In genomic region chr12:101459642-101460346, GRCh38 we compare ENCODE assay signal across 1 cellular context.
TF ChIP-seq lines count a peak whose summit lies in the region.

No MANE protein-coding gene starts in this region.

TF ChIP-seq in HEK293, 187 proteins besides CTCF, POLR2A, EP300 and RAD21 (continued from another document and continues in another):
- TF ChIP-seq, protein P1, sequence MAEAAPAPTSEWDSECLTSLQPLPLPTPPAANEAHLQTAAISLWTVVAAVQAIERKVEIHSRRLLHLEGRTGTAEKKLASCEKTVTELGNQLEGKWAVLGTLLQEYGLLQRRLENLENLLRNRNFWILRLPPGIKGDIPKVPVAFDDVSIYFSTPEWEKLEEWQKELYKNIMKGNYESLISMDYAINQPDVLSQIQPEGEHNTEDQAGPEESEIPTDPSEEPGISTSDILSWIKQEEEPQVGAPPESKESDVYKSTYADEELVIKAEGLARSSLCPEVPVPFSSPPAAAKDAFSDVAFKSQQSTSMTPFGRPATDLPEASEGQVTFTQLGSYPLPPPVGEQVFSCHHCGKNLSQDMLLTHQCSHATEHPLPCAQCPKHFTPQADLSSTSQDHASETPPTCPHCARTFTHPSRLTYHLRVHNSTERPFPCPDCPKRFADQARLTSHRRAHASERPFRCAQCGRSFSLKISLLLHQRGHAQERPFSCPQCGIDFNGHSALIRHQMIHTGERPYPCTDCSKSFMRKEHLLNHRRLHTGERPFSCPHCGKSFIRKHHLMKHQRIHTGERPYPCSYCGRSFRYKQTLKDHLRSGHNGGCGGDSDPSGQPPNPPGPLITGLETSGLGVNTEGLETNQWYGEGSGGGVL (tag by site-specific recombination; IDR thresholded peaks at IDR 0.05): peak; percentile 72
- TF ChIP-seq ZNF623 (tag by site-specific recombination; IDR thresholded peaks at IDR 0.05): no peak
- no peak for TF ChIP-seq ZNF596 (tag by site-specific recombination; IDR thresholded peaks at IDR 0.05)
- no peak for TF ChIP-seq YY1 (tag by site-specific recombination; IDR thresholded peaks at IDR 0.05)
- no peak for TF ChIP-seq ZNF223 (tag by site-specific recombination; IDR thresholded peaks at IDR 0.05)
- TF ChIP-seq OSR2 (tag by site-specific recombination; IDR thresholded peaks at IDR 0.05): peak; percentile 82
- no peak for TF ChIP-seq ZNF707 (tag by site-specific recombination; IDR thresholded peaks at IDR 0.05)
- no peak for TF ChIP-seq ZNF76 (tag by site-specific recombination; IDR thresholded peaks at IDR 0.05; ENCODE audit: borderline replicate concordance, low read depth)
- no peak for TF ChIP-seq ZNF837 (tag by site-specific recombination; IDR thresholded peaks at IDR 0.05)
- no peak for TF ChIP-seq ZNF350 (tag by site-specific recombination; IDR thresholded peaks at IDR 0.05)
- TF ChIP-seq ZFHX2 (tag by site-specific recombination; conservative IDR thresholded peaks at IDR 0.05): peak; percentile 62
- no peak for TF ChIP-seq ZNF776 (tag by site-specific recombination; IDR thresholded peaks at IDR 0.05; ENCODE audit: borderline replicate concordance)
- no peak for TF ChIP-seq ZNF202 (tag by site-specific recombination; IDR thresholded peaks at IDR 0.05; ENCODE audit: borderline replicate concordance)
- TF ChIP-seq ZBTB17 (tag by site-specific recombination; IDR thresholded peaks at IDR 0.05): peak; percentile 85
- TF ChIP-seq SETDB1 (IDR thresholded peaks at IDR 0.05; ENCODE audit: insufficient read length, low read length): no peak
- peak; percentile 67; the same call in 1 of the 2 replicates for TF ChIP-seq ZNF394 (tag by site-specific recombination; IDR thresholded peaks at IDR 0.05; ENCODE audit: borderline replicate concordance)
- TF ChIP-seq PRDM4 (tag by site-specific recombination; IDR thresholded peaks at IDR 0.05): no peak
- TF ChIP-seq ZXDB (tag by site-specific recombination; IDR thresholded peaks at IDR 0.05): peak; percentile 59; the same call in 1 of the 2 replicates
- TF ChIP-seq, protein P2, sequence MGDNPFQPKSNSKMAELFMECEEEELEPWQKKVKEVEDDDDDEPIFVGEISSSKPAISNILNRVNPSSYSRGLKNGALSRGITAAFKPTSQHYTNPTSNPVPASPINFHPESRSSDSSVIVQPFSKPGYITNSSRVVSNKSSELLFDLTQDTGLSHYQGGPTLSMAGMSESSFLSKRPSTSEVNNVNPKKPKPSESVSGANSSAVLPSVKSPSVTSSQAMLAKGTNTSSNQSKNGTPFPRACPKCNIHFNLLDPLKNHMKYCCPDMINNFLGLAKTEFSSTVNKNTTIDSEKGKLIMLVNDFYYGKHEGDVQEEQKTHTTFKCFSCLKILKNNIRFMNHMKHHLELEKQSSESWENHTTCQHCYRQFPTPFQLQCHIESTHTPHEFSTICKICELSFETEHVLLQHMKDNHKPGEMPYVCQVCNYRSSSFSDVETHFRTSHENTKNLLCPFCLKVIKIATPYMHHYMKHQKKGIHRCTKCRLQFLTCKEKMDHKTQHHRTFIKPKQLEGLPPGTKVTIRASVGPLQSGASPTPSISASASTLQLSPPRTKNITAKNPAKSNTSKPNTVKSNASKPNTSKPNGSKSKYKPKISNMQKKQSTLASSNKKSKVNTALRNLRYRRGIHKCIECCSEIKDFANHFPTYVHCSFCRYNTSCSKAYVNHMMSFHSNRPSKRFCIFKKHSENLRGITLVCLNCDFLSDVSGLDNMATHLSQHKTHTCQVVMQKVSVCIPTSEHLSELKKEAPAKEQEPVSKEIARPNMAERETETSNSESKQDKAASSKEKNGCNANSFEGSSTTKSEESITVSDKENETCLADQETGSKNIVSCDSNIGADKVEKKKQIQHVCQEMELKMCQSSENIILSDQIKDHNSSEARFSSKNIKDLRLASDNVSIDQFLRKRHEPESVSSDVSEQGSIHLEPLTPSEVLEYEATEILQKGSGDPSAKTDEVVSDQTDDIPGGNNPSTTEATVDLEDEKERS (tag by site-specific recombination; IDR thresholded peaks at IDR 0.05): no peak
- no peak for TF ChIP-seq MYNN (tag by site-specific recombination; IDR thresholded peaks at IDR 0.05; ENCODE audit: borderline replicate concordance)
- peak; percentile 70; the same call in 1 of the 2 replicates for TF ChIP-seq KLF7 (tag by site-specific recombination; IDR thresholded peaks at IDR 0.05; ENCODE audit: borderline replicate concordance)
- no peak for TF ChIP-seq PRDM2 (tag by site-specific recombination; IDR thresholded peaks at IDR 0.05; ENCODE audit: borderline replicate concordance)
- TF ChIP-seq INSM2 (tag by site-specific recombination; IDR thresholded peaks at IDR 0.05): peak; percentile 62; the same call in 1 of the 2 replicates
- 0 out of 2 replicates have a peak, but pooled peaks have one; percentile 15 for TF ChIP-seq ZBTB44 (tag by site-specific recombination; IDR thresholded peaks at IDR 0.05)
- peak; percentile 47; the same call in 1 of the 2 replicates for TF ChIP-seq ZNF2 (tag by site-specific recombination; IDR thresholded peaks at IDR 0.05)
- TF ChIP-seq ZIC2 (tag by site-specific recombination; IDR thresholded peaks at IDR 0.05): no peak
- no peak for TF ChIP-seq ZNF518A (tag by site-specific recombination; conservative IDR thresholded peaks at IDR 0.05; ENCODE audit: low read depth)
- TF ChIP-seq ZSCAN4 (tag by site-specific recombination; IDR thresholded peaks at IDR 0.05): no peak
